ENCODE assay signal across 8 cellular contexts in genomic region chr6:75601608-75602163, GRCh38. TPM values are rescaled to one million over a fixed set of nuclear protein-coding genes. Genes with fewer than 3 reads are reported as not detected.
DNase-seq lines count a peak whose midpoint lies in the region; ATAC-seq, FAIRE-seq and TF ChIP-seq lines count a peak whose summit lies in the region.

Gene SENP6, plus strand, starts transcription at chr6:75601880. Its CDS starts 645 bp downstream, at chr6:75602525.

- no peak within 1 kb of the TSS for H4K5ac ChIP-seq in mesendoderm (ENCODE audit: low read length)

- no peaks in the 10 kb centered on the region for H3K4me1 ChIP-seq in mesendoderm (ENCODE audit: control insufficient read depth, low read depth, low read length)

- no peak for TF ChIP-seq CTCF in CD14-positive monocyte (IDR thresholded peaks at IDR 0.05)

- H3K56ac ChIP-seq in mesendoderm (ENCODE audit: low read length), result peak within 1 kb of the TSS; percentile 96

- H3K27me3 ChIP-seq in mesendoderm (ENCODE audit: insufficient read depth, low read length, poor library complexity), result no peaks in the 10 kb centered on the region

- H3K9me3 Mint-ChIP-seq in CD14-positive monocyte, result peaks cover 0 to 3% (median 0%) of the 10 kb centered on the region in 7 donors
- no peaks in the 10 kb centered on the region for H3K9me3 Mint-ChIP-seq in effector memory CD8-positive, alpha-beta T cell

- H3K79me1 ChIP-seq in mesendoderm (ENCODE audit: low read length), result no peaks in the 10 kb centered on the region

- H3K4me3 ChIP-seq in mesendoderm (ENCODE audit: low read length), result peak within 1 kb of the TSS; percentile 59

- peak within 1 kb of the TSS; percentile 94 for H2BK5ac ChIP-seq in mesendoderm (ENCODE audit: low read length)

- H3K4ac ChIP-seq in mesendoderm (ENCODE audit: low read depth, low read length), result peak within 1 kb of the TSS; percentile 72

- peak within 1 kb of the TSS; percentile 99 for H3K23ac ChIP-seq in mesendoderm (ENCODE audit: low read length)

- H3K9ac ChIP-seq in mesendoderm (ENCODE audit: low read length), result peak within 1 kb of the TSS; percentile 98

- H3K36me3 ChIP-seq in mesendoderm (ENCODE audit: control insufficient read depth, insufficient read depth, low read length), result no peaks in the 10 kb centered on the region

- H3K4me1 Mint-ChIP-seq in CD14-positive monocyte, result peaks cover 44% of the 10 kb centered on the region
- H3K4me1 Mint-ChIP-seq in effector memory CD8-positive, alpha-beta T cell (ENCODE audit: low read depth in 2 of 2), result peaks cover 32 to 58% of the 10 kb centered on the region in 2 donors

- H2BK120ac ChIP-seq in mesendoderm (ENCODE audit: low read depth, low read length), result peak within 1 kb of the TSS; percentile 16

- DNase-seq in CD14-positive monocyte (ENCODE audit: low spot score) (peak; percentile 58), GM19239 (ENCODE audit: insufficient read length, low spot score) (peak; percentile 58), NCI-H82 treated with DMSO at 0.1 percent for 48 hours (lab: John Stamatoyannopoulos, UW; ENCODE audit: unreplicated experiment) (peak; percentile 38), mesendoderm (peak; percentile 90)
- DNase-seq in activated CD8-positive, alpha-beta memory T cell treated with anti-CD3 and anti-CD28 coated beads for 48 hours (ENCODE audit: low read depth in 2 of 3, low spot score in 2 of 3), result peak in 2 of 3 experiments; percentile 44 to 65
- peak; percentile 66 to 74 (median 71) for DNase-seq in effector memory CD8-positive, alpha-beta T cell
- peak; percentile 73 for DNase-seq in stimulated activated CD8-positive, alpha-beta memory T cell treated with anti-CD3 and anti-CD28 coated beads, Interleukin-12 subunit alpha, Interleukin-12 subunit beta, amount 100 ng/mL, for 4 hours (ENCODE audit: low read depth)

- H2BK15ac ChIP-seq in mesendoderm (replicated peaks; ENCODE audit: low read depth), result no peak within 1 kb of the TSS

- peak within 1 kb of the TSS; percentile 61 for H3K4me2 ChIP-seq in mesendoderm (ENCODE audit: low read length)

- intact Hi-C loops in CD14-positive monocyte (cut with micrococcal nuclease), result loop anchor here (5.0 to 10.0 kb wide), 2 partner anchors 317 to 319 kb away; partner anchors contain the start of gene TMEM30A (in 2 of the 2)

- no peak within 1 kb of the TSS for H2AK5ac ChIP-seq in mesendoderm (ENCODE audit: low read length)

- H3K79me2 ChIP-seq in mesendoderm (ENCODE audit: control insufficient read depth, insufficient read depth, low read length), result peaks cover 43% of the 10 kb centered on the region

- no peak for FAIRE-seq in GM19239 (lab: Jason Lieb, UNC)

- peak within 1 kb of the TSS; percentile 98 for H3K18ac ChIP-seq in mesendoderm (ENCODE audit: low read length)

- ATAC-seq in HG03439 (IDR thresholded peaks at IDR 0.05; ENCODE audit: unreplicated experiment), result peak; percentile 79
- ATAC-seq in effector memory CD8-positive, alpha-beta T cell (replicated peaks), result peak; percentile 77

- H4K8ac ChIP-seq in mesendoderm (ENCODE audit: low read depth, low read length), result peak within 1 kb of the TSS; percentile 43

- no CpG with 5 or more reads among the region's 67 CpGs for WGBS in mesendoderm (ENCODE audit: extremely low coverage, insufficient coverage, low lambda C conversion rate)

- peak within 1 kb of the TSS; percentile 94 to 99 (median 96) for H3K27ac Mint-ChIP-seq in CD14-positive monocyte
- peak within 1 kb of the TSS; percentile 97 to 99 for H3K27ac Mint-ChIP-seq in effector memory CD8-positive, alpha-beta T cell

- H3K4me3 Mint-ChIP-seq in CD14-positive monocyte, result peak within 1 kb of the TSS; percentile 97 to 98
- peak within 1 kb of the TSS; percentile 98 to 99 for H3K4me3 Mint-ChIP-seq in effector memory CD8-positive, alpha-beta T cell

- H3K27me3 Mint-ChIP-seq in CD14-positive monocyte (ENCODE audit: low read depth in 3 of 3), result peaks cover 0 to 2% (median 0%) of the 10 kb centered on the region in 3 donors
- H3K27me3 Mint-ChIP-seq in effector memory CD8-positive, alpha-beta T cell, result no peaks in the 10 kb centered on the region

- H3K27ac ChIP-seq in mesendoderm (ENCODE audit: low read depth, low read length), result peak within 1 kb of the TSS; percentile 93

- peaks cover 0 to 10% of the 10 kb centered on the region in 2 donors for H3K36me3 Mint-ChIP-seq in CD14-positive monocyte
- H3K36me3 Mint-ChIP-seq in effector memory CD8-positive, alpha-beta T cell (ENCODE audit: insufficient read depth), result peaks cover 17% of the 10 kb centered on the region

RNA-seq across cellular contexts. Expression of gene SENP6, which starts in this region (rescaled TPM):
- 10 to 100 TPM; 22.3 to 31.9 TPM for polyA plus RNA-seq in CD14-positive monocyte
- polyA plus RNA-seq in mesendoderm (2013, experiment 1 of 2), result 61.3 TPM
- polyA plus RNA-seq in mesendoderm (2013, experiment 2 of 2), result 60.1 TPM

Comparison
In these comparisons a context has a peak if more than half of its experiments do, and no peak if none do; other contexts are left out.
1. Peak in every context shown above with its lines: DNase-seq, ATAC-seq, H3K4me3 ChIP-seq and H3K27ac ChIP-seq.
2. DNase-seq: peak in every context shown above with its lines; median percentile 90 in mesendoderm; 73 in stimulated activated CD8-positive, alpha-beta memory T cell treated with anti-CD3 and anti-CD28 coated beads, Interleukin-12 subunit alpha, Interleukin-12 subunit beta, amount 100 ng/mL, for 4 hours; 71 in effector memory CD8-positive, alpha-beta T cell; 58 in CD14-positive monocyte; 58 in GM19239; 54 in activated CD8-positive, alpha-beta memory T cell treated with anti-CD3 and anti-CD28 coated beads for 48 hours; 38 in NCI-H82 treated with DMSO at 0.1 percent for 48 hours.